In the genomic region with DNA sequence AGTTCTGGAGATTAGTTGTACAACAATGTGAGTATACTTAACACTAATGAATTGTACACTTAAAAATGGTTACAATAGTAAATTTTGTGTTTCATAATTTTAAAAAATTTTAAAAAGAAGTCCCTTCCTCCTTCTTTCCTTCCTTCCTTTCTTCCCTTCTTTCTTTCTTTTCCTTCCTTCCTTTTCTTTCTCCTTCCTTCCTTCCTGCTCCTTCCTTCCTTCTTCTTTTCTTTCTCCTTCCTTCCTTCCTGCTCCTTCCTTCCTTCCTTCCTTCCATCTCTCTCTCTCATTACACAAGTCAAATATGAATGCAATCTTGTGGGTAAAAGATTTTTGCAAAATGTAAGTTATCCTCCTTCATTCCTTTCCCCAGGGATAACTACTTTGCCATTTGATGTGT, we compare ENCODE assay signal across 27 cellular contexts.
"Had no signal": no experiment of that assay in that cellular context is flagged by ENCODE, and none has a peak within 500 bp of the region (broad histone marks: within the 10 kb centered on the region; RNA-seq: fewer than 3 reads in every experiment).

No MANE protein-coding gene starts in this region.

- FAIRE-seq: urothelium cell line had no signal

- ATAC-seq: stimulated activated effector memory CD8-positive, alpha-beta T cell treated with anti-CD3 and anti-CD28 coated beads, Interleukin-12 subunit alpha, Interleukin-12 subunit beta, amount 100 ng/mL, for 72 hours; stimulated activated memory B cell treated with anti-CD40 and anti-IgM and Interleukin-4, amounts not matched to agents 10 μg/mL and 1 μg/mL and 100 μg/mL, for 72 hours; stimulated activated naive B cell treated with anti-CD40 and anti-IgM and Interleukin-4, amounts not matched to agents 10 μg/mL and 1 μg/mL and 100 μg/mL, for 72 hours; stimulated activated naive CD8-positive, alpha-beta T cell treated with anti-CD3 and anti-CD28 coated beads, Interleukin-15, amount 100 ng/mL, for 72 hours; stimulated activated naive CD8-positive, alpha-beta T cell treated with anti-CD3 and anti-CD28 coated beads, Interleukin-15, Interleukin-2, amounts not matched to agents 100 U/mL and 50 U/mL, for 24 hours; upper lobe of right lung had no signal

- H3K9me3 ChIP-seq: stomach, suprapubic skin, testis, thoracic aorta, thyroid gland, tibial artery, tibial nerve, transverse colon, upper lobe of left lung, upper lobe of right lung, uterus, vagina had no signal

- DNase-seq: stimulated activated CD4-positive, alpha-beta T cell treated with anti-CD3 and anti-CD28 coated beads, Interleukin-2, amount 100 ng/mL, for 48 hours; stimulated activated CD4-positive, alpha-beta T cell treated with anti-CD3 and anti-CD28 coated beads, Interleukin-4, amount 100 ng/mL, for 1 hour; stimulated activated CD4-positive, alpha-beta T cell treated with anti-CD3 and anti-CD28 coated beads, Interleukin-4, amount 100 ng/mL, for 24 hours; stimulated activated CD4-positive, alpha-beta T cell treated with anti-CD3 and anti-CD28 coated beads, Interleukin-4, amount 100 ng/mL, for 4 hours; stimulated activated CD8-positive, alpha-beta memory T cell treated with anti-CD3 and anti-CD28 coated beads, Interleukin-4, amount 100 ng/mL, for 48 hours; stimulated activated naive B cell treated with anti-CD40 and anti-IgM and Interleukin-4, amounts not matched to agents 10 μg/mL and 1 μg/mL and 100 μg/mL, for 72 hours; stimulated activated naive CD4-positive, alpha-beta T cell; stimulated activated naive CD4-positive, alpha-beta T cell treated with Interleukin-2 at 50 U/mL for 16 hours; stimulated activated naive CD8-positive, alpha-beta T cell treated with anti-CD3 and anti-CD28 coated beads, Interleukin-15, amount 100 ng/mL, for 72 hours; stimulated activated naive CD8-positive, alpha-beta T cell treated with anti-CD3 and anti-CD28 coated beads, Interleukin-15, Interleukin-2, amounts not matched to agents 100 U/mL and 50 U/mL, for 24 hours; stomach; substantia nigra; testis; thyroid gland; tibial artery; transverse colon; trophoblast cell; upper lobe of left lung; upper lobe of right lung; uterus had no signal

- H3K4me1 ChIP-seq: stomach, suprapubic skin, testis, tibial artery, tibial nerve, transverse colon, upper lobe of right lung, uterus, vagina had no signal

- H3K4me3 ChIP-seq: stomach, suprapubic skin, testis, thoracic aorta, thyroid gland, tibial artery, tibial nerve, transverse colon, upper lobe of left lung, upper lobe of right lung, uterus, vagina had no signal

- H3K27ac ChIP-seq: stomach, suprapubic skin, testis, thoracic aorta, thyroid gland, tibial artery, tibial nerve, transverse colon, upper lobe of left lung, upper lobe of right lung, uterus, vagina had no signal

- H3K27me3 ChIP-seq: stomach, suprapubic skin, testis, thyroid gland, tibial artery, tibial nerve, transverse colon, upper lobe of left lung, upper lobe of right lung, uterus, vagina had no signal

- H3K36me3 ChIP-seq: stomach, suprapubic skin, thoracic aorta, thyroid gland, tibial artery, tibial nerve, transverse colon, upper lobe of left lung, upper lobe of right lung, uterus, vagina had no signal
